ENCODE assay signal across 21 cellular contexts in the genomic region with DNA sequence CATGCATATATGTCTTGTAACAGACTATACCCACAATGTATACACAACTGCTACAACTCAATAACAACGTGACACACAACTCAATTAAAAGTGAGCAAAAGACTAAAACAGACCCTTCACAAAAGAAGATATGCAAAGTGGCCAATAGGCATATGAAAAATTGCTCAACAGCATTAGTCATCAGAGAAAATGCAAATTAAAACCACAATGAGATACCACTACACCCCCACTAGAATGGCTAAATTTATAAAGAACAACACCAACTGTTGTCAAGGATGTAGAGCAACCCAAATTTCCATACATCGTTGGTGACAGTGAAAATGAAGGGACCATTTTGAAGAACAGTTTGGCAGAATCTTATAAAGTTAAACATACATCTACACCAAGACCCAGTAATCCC. TPM values are rescaled to one million over a fixed set of nuclear protein-coding genes. Genes with fewer than 3 reads are reported as not detected.
DNase-seq lines count a peak whose midpoint lies in the region; ATAC-seq, FAIRE-seq and TF ChIP-seq lines count a peak whose summit lies in the region.
"Had no signal": no experiment of that assay in that cellular context is flagged by ENCODE, and none has a peak within 500 bp of the region (broad histone marks: within the 10 kb centered on the region; RNA-seq: fewer than 3 reads in every experiment).

No MANE protein-coding gene starts in this region.

- POLR2A ChIA-PET in naive thymus-derived CD4-positive, alpha-beta T cell (lab: Charles Lee): no interaction called here

- H3K27ac Mint-ChIP-seq in naive thymus-derived CD4-positive, alpha-beta T cell: no peak overlapping the region
- H3K27ac Mint-ChIP-seq: neural progenitor cell had no signal

- no peak for TF ChIP-seq POLR2A in spleen (IDR thresholded peaks at IDR 0.05)

- no peaks in the 10 kb centered on the region for H3K27me3 Mint-ChIP-seq in naive thymus-derived CD4-positive, alpha-beta T cell

- peak; percentile 70 for DNase-seq in LHCN-M2 (ENCODE audit: low read depth)
- DNase-seq in dorsolateral prefrontal cortex: no peak
- no peak for DNase-seq in RCC 7860 (ENCODE audit: low spot score)
- no peak for DNase-seq in left ventricle myocardium inferior
- no peak for DNase-seq in naive thymus-derived CD4-positive, alpha-beta T cell
- no peak for DNase-seq in spleen
- DNase-seq: activated effector memory CD4-positive, alpha-beta T cell treated with anti-CD3 and anti-CD28 coated beads, Interleukin-2, amount 50 U/mL, for 16 hours; Calu3; colonic mucosa; KBM-7; NCI-H1694; NCI-H510A treated with DMSO at 0.1 percent for 48 hours; right lobe of liver; SW 1271; trophoblast cell; WERI-Rb-1 had no signal

- no peaks in the 10 kb centered on the region for H3K4me1 Mint-ChIP-seq in naive thymus-derived CD4-positive, alpha-beta T cell
- H3K4me1 Mint-ChIP-seq: neural progenitor cell had no signal

- H3K36me3 ChIP-seq in left ventricle myocardium inferior: no peaks in the 10 kb centered on the region
- H3K36me3 ChIP-seq in naive thymus-derived CD4-positive, alpha-beta T cell (ENCODE audit: control insufficient read depth in 2 of 3, insufficient read depth in 3 of 3, low read length in 3 of 3): no peaks in the 10 kb centered on the region
- H3K36me3 ChIP-seq in spleen: no peaks in the 10 kb centered on the region
- H3K36me3 ChIP-seq: colonic mucosa, neural progenitor cell, right lobe of liver, WERI-Rb-1 had no signal

- H3K27me3 ChIP-seq in dorsolateral prefrontal cortex: no peaks in the 10 kb centered on the region
- H3K27me3 ChIP-seq in left ventricle myocardium inferior (ENCODE audit: low read depth): no peaks in the 10 kb centered on the region
- no peaks in the 10 kb centered on the region for H3K27me3 ChIP-seq in naive thymus-derived CD4-positive, alpha-beta T cell (ENCODE audit: control insufficient read depth in 2 of 2, insufficient read depth in 2 of 2, low read length in 2 of 2)
- no peaks in the 10 kb centered on the region for H3K27me3 ChIP-seq in spleen (replicated peaks in 1 of 7)
- H3K27me3 ChIP-seq: colonic mucosa, neural progenitor cell, right lobe of liver had no signal

- H3K4me3 ChIP-seq in dorsolateral prefrontal cortex (no peak overlapping the region), left ventricle myocardium inferior (no peak overlapping the region), spleen (no peak overlapping the region)
- H3K4me3 ChIP-seq in naive thymus-derived CD4-positive, alpha-beta T cell (ENCODE audit: low read length): no peak overlapping the region
- H3K4me3 ChIP-seq: colonic mucosa, neural progenitor cell, right lobe of liver had no signal

- peaks cover 0 to 10% (median 1%) of the 10 kb centered on the region in 11 donors for H3K9me3 Mint-ChIP-seq in naive thymus-derived CD4-positive, alpha-beta T cell
- H3K9me3 Mint-ChIP-seq: neural progenitor cell had no signal

- intact Hi-C loops in dorsolateral prefrontal cortex (cut with DNase I) (no loop called here), left ventricle myocardium inferior (cut with micrococcal nuclease) (no loop called here), spleen (cut with DNase I; ENCODE audit: low total_unique reads) (no loop called here)
- intact Hi-C loops in naive thymus-derived CD4-positive, alpha-beta T cell (cut with micrococcal nuclease): no loop called here

- H3K27ac ChIP-seq in dorsolateral prefrontal cortex: peak overlapping the region in 42 of 59 donors; percentile 6 to 81 (median 60)
- H3K27ac ChIP-seq in left ventricle myocardium inferior (replicated peaks): no peak overlapping the region
- H3K27ac ChIP-seq in naive thymus-derived CD4-positive, alpha-beta T cell (ENCODE audit: low read depth, low read length): no peak overlapping the region
- no peak overlapping the region for H3K27ac ChIP-seq in spleen
- H3K27ac ChIP-seq: colonic mucosa, HL-60, neural progenitor cell, right lobe of liver, WERI-Rb-1 had no signal

- FAIRE-seq in RCC 7860 (lab: Jason Lieb, UNC): no peak

- H3K9me3 ChIP-seq in left ventricle myocardium inferior (replicated peaks) (no peaks in the 10 kb centered on the region), spleen (no peaks in the 10 kb centered on the region)
- H3K9me3 ChIP-seq in naive thymus-derived CD4-positive, alpha-beta T cell (ENCODE audit: control insufficient read depth in 2 of 3, low read length in 3 of 3): no peaks in the 10 kb centered on the region
- H3K9me3 ChIP-seq: colonic mucosa, right lobe of liver had no signal

- TF ChIP-seq CTCF in dorsolateral prefrontal cortex (IDR thresholded peaks at IDR 0.05 in 54 of 56, conservative IDR thresholded peaks at IDR 0.05 in 2 of 56; ENCODE audit: low read depth in 1 of 56, partially characterized antibody in 56 of 56) (no peak), left ventricle myocardium inferior (IDR thresholded peaks at IDR 0.05; ENCODE audit: borderline replicate concordance) (no peak), spleen (IDR thresholded peaks at IDR 0.05 in 8 of 11, conservative IDR thresholded peaks at IDR 0.05 in 3 of 11) (no peak)

- H3K4me1 ChIP-seq in left ventricle myocardium inferior (no peaks in the 10 kb centered on the region), spleen (no peaks in the 10 kb centered on the region)
- no peaks in the 10 kb centered on the region for H3K4me1 ChIP-seq in naive thymus-derived CD4-positive, alpha-beta T cell (ENCODE audit: control insufficient read depth in 2 of 2, insufficient read depth in 2 of 2, low read length in 2 of 2)
- H3K4me1 ChIP-seq: colonic mucosa, neural progenitor cell, right lobe of liver had no signal

- WGBS in spleen, 5 donors: 46 to 66% (median 53%) methylated on average over 2 of the region's 2 CpGs

- ATAC-seq in GM18519 (IDR thresholded peaks at IDR 0.05; ENCODE audit: low FRiP score, unreplicated experiment) (peak; percentile 61), HG02798 (IDR thresholded peaks at IDR 0.05; ENCODE audit: poor library complexity, unreplicated experiment) (peak; percentile 37)
- ATAC-seq in naive thymus-derived CD4-positive, alpha-beta T cell: no peak
- ATAC-seq: right lobe of liver had no signal

- no peak overlapping the region for H3K4me3 Mint-ChIP-seq in naive thymus-derived CD4-positive, alpha-beta T cell
- H3K4me3 Mint-ChIP-seq: neural progenitor cell had no signal

- CTCF ChIA-PET in naive thymus-derived CD4-positive, alpha-beta T cell (lab: Charles Lee): no interaction called here

- H3K36me3 Mint-ChIP-seq in naive thymus-derived CD4-positive, alpha-beta T cell: peaks cover 0 to 1% (median 0%) of the 10 kb centered on the region in 5 donors
- H3K36me3 Mint-ChIP-seq: neural progenitor cell had no signal

RNA-seq across cellular contexts. Expression of a gene that starts 38.9 kb away (rescaled TPM):
- 5.9 and 10.5 TPM in 2 replicates for total RNA-seq in LHCN-M2 (2014; rRNA removed)
- polyA plus RNA-seq in LHCN-M2 (2012): 0.09 TPM
- 100 to 1,000 TPM in 115 of 120 experiments, 10 to 100 TPM in 5; 52.8 to 305 (median 205) TPM for total RNA-seq in dorsolateral prefrontal cortex
- 0.11 TPM for total RNA-seq in left ventricle myocardium inferior
- not detected for total RNA-seq in naive thymus-derived CD4-positive, alpha-beta T cell
- polyA plus RNA-seq in naive thymus-derived CD4-positive, alpha-beta T cell: not detected
- 10 to 100 TPM in 4 of 7 donors, 1 to 10 TPM in 3; 1.8 to 27.5 (median 10.8) TPM for total RNA-seq in spleen
- polyA plus RNA-seq in spleen: under 1 TPM; 0.07 to 0.35 (median 0.14) TPM
- total RNA-seq: Calu3, epithelial cell of proximal tubule, right lobe of liver had no signal

Comparison
In these comparisons a context has a peak if more than half of its experiments do, and no peak if none do; other contexts are left out.
1. H3K27ac ChIP-seq: peak in dorsolateral prefrontal cortex (42 of 59); none in left ventricle myocardium inferior (single experiment), naive thymus-derived CD4-positive, alpha-beta T cell (single experiment) and spleen (0 of 8).